Comparison of ENCODE assay signal across 1 cellular context in the genomic region with DNA sequence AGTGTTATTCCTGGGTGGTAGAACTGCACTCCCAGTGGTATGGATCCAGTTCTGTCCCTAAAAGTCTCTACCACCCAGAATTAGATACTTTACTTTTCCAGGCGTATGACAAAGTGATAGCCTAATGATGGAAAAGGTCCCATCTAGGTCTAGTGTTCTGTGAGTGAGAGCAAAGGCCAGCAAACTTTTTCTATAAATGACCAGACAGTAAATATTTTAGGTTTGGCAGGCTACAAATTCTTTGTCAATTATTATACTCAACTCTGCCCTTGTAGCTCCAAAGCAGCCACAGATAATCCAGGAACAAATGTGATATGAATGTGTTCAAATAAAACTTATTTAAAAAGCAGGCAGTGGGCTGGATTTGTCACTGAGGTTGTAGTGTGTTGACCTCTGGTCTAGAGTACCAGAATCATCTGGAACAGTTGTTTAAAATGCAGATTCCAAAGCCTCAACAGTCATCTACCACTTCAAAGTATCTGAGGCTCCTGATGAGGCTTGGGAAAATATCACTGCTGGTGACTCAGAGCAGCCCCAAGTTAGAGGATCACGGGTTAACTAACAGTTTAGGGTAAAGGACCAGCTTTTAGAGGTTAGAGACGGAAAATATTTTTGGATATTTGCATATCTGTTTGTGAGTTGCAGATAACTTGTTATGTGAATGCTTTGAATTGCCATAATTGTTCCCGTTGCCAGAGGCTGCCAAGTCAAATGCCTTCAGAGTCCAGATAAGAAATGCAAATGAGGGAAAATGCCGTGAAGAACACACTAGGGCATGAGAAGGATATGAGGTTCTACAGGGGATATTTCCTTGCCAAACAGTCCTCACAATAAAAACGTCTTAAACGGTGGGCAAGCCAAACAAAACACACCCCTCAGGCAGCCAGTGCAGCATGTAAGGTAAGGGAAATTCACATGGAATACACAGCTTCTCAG.
TF ChIP-seq lines count a peak whose summit lies in the region.

No MANE protein-coding gene starts in this region.

TF ChIP-seq in IMR-90, 13 proteins besides CTCF, POLR2A, EP300 and RAD21 (continued from another document):
- TF ChIP-seq RCOR1 (IDR thresholded peaks at IDR 0.05; ENCODE audit: insufficient replicate concordance, low read length) (no peak), CHD1 (IDR thresholded peaks at IDR 0.05; ENCODE audit: low read depth, low read length) (no peak), FOS (IDR thresholded peaks at IDR 0.05; ENCODE audit: low read depth, low read length) (no peak), SMC3 (IDR thresholded peaks at IDR 0.05; ENCODE audit: low read depth, low read length) (no peak), MXI1 (IDR thresholded peaks at IDR 0.05; ENCODE audit: borderline replicate concordance, low read depth, low read length) (no peak), NFE2L2 (IDR thresholded peaks at IDR 0.05; ENCODE audit: low read depth, low read length) (no peak), MAFK (IDR thresholded peaks at IDR 0.05; ENCODE audit: low read depth, low read length) (no peak), CEBPB (IDR thresholded peaks at IDR 0.05; ENCODE audit: low read depth, low read length) (no peak), MAZ (IDR thresholded peaks at IDR 0.05; ENCODE audit: borderline replicate concordance, low read depth, low read length) (no peak), BHLHE40 (IDR thresholded peaks at IDR 0.05; ENCODE audit: low read depth, low read length) (no peak)
